15 cellular contexts compared by ENCODE assay signal in the genomic region with DNA sequence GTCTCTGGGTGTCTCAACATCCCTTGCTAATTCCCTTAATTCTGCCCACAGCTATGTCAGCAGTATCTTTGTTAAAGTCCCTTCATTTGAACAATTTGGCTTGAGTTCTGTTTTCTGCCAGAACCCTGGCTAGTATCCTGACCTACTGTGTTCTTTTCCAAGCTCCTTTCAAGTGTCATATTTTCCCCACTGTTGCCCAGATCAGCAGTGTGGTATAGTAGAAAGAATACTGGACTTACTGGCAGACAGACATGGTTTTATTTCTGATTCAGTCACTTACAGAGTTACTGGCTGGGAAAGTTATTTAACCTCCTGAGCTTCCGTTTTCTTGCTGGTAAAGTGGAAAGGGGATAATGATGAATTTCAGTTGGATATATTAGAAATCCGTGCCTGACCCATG. TPM values are rescaled to one million over a fixed set of nuclear protein-coding genes. Genes with fewer than 3 reads are reported as not detected.
DNase-seq lines count a peak whose midpoint lies in the region; ATAC-seq, FAIRE-seq and TF ChIP-seq lines count a peak whose summit lies in the region.
"Had no signal": no experiment of that assay in that cellular context is flagged by ENCODE, and none has a peak within 500 bp of the region (broad histone marks: within the 10 kb centered on the region; RNA-seq: fewer than 3 reads in every experiment).

No MANE protein-coding gene starts in this region.

- H3K4me1 ChIP-seq in HepG2 (ENCODE audit: insufficient read depth, low read length): no peaks in the 10 kb centered on the region
- H3K4me1 ChIP-seq in right lobe of liver: no peaks in the 10 kb centered on the region
- H3K4me1 ChIP-seq in rectal smooth muscle tissue (ENCODE audit: control insufficient read depth, insufficient read depth, low read length): peaks cover 60% of the 10 kb centered on the region

- H3K27ac Mint-ChIP-seq in activated CD8-positive, alpha-beta T cell treated with anti-CD3 and anti-CD28 coated beads for 36 hours: no peak overlapping the region

- no peaks in the 10 kb centered on the region for H3K9me3 Mint-ChIP-seq in activated CD8-positive, alpha-beta T cell treated with anti-CD3 and anti-CD28 coated beads for 36 hours
- H3K9me3 Mint-ChIP-seq: CD4-positive, alpha-beta memory T cell; central memory CD8-positive, alpha-beta T cell had no signal

- DNase-seq in HepG2 (ENCODE audit: low spot score) (no peak), right lobe of liver (no peak), Right ventricle myocardium superior (no peak), D721Med (ENCODE audit: insufficient read length, low spot score) (no peak), NCI-H187 (lab: John Stamatoyannopoulos, UW) (no peak), iPS-NIHi11 (ENCODE audit: low spot score) (no peak)
- no peak for DNase-seq in activated CD8-positive, alpha-beta T cell treated with anti-CD3 and anti-CD28 coated beads for 36 hours
- DNase-seq: CD4-positive, alpha-beta memory T cell; erythroblast; NCI-H1092 treated with DMSO at 0.1 percent for 48 hours; stimulated activated CD4-positive, alpha-beta T cell treated with anti-CD3 and anti-CD28 coated beads, Interleukin-1b, Interleukin-23, amount 100 ng/mL, for 48 hours had no signal

- H3K9me3 ChIP-seq in HepG2 (ENCODE audit: low read length) (no peaks in the 10 kb centered on the region), right lobe of liver (no peaks in the 10 kb centered on the region)

- TF ChIP-seq RAD21 in HepG2 (CRISPR knock-in tag; IDR thresholded peaks at IDR 0.05): no peak

- TF ChIP-seq CTCF in HepG2 (CRISPR knock-in tag; IDR thresholded peaks at IDR 0.05) (no peak), right lobe of liver (IDR thresholded peaks at IDR 0.05) (no peak), D721Med (IDR thresholded peaks at IDR 0.05; ENCODE audit: insufficient read depth, missing control alignments) (no peak)
- TF ChIP-seq CTCF in activated CD8-positive, alpha-beta T cell treated with anti-CD3 and anti-CD28 coated beads for 36 hours (IDR thresholded peaks at IDR 0.05): no peak

- no peak overlapping the region for H2AFZ ChIP-seq in HepG2 (ENCODE audit: low read length)

- no peak overlapping the region for H3K27ac ChIP-seq in HepG2 (ENCODE audit: extremely low read length, insufficient read depth, low read length)
- no peak overlapping the region for H3K27ac ChIP-seq in right lobe of liver
- peak overlapping the region; percentile 95 for H3K27ac ChIP-seq in rectal smooth muscle tissue (ENCODE audit: low read depth, low read length)
- H3K27ac ChIP-seq: VCaP had no signal

- no peaks in the 10 kb centered on the region for H4K20me1 ChIP-seq in HepG2 (ENCODE audit: insufficient read depth, low read length)

- in situ Hi-C loops in HepG2 (cut with HindIII; ENCODE audit: extremely low pct_ligation_motif_present, low pct_unique_long_range_greater_than_20kb): loop anchor here (10.0 kb wide), 1 partner anchor 53 kb away; the partner anchor contains the start of gene PRIM2

- H3K4me1 Mint-ChIP-seq in activated CD8-positive, alpha-beta T cell treated with anti-CD3 and anti-CD28 coated beads for 36 hours (ENCODE audit: low read depth): peaks cover 13% of the 10 kb centered on the region
- H3K4me1 Mint-ChIP-seq: CD4-positive, alpha-beta memory T cell; central memory CD8-positive, alpha-beta T cell had no signal

- no peak for TF ChIP-seq POLR2A in HepG2 (IDR thresholded peaks at IDR 0.05; ENCODE audit: insufficient read depth in 1 of 2, low read depth in 2 of 2, low read length in 2 of 2)
- no peak for TF ChIP-seq POLR2A in right lobe of liver (IDR thresholded peaks at IDR 0.05)

- TF ChIP-seq EP300 in HepG2 (IDR thresholded peaks at IDR 0.05; ENCODE audit: low read depth in 2 of 2, low read length in 2 of 2): no peak
- TF ChIP-seq EP300 in HepG2 (CRISPR knock-in tag; IDR thresholded peaks at IDR 0.05; ENCODE audit: borderline replicate concordance): no peak

- no peaks in the 10 kb centered on the region for H3K79me2 ChIP-seq in HepG2 (ENCODE audit: insufficient read depth, low read length)

- no peak overlapping the region for H3K4me3 ChIP-seq in HepG2 (replicated peaks in 1 of 3; ENCODE audit: insufficient read depth in 1 of 3, low read depth in 2 of 3, low read length in 3 of 3)
- no peak overlapping the region for H3K4me3 ChIP-seq in right lobe of liver
- H3K4me3 ChIP-seq in rectal smooth muscle tissue (ENCODE audit: low read length): no peak overlapping the region

- peaks cover 0 to 6% of the 10 kb centered on the region in 2 experiments; a peak in 3 of 5 replicates for H3K27me3 ChIP-seq in HepG2 (ENCODE audit: control insufficient read depth in 1 of 2, insufficient read depth in 2 of 2, low read length in 2 of 2)
- H3K27me3 ChIP-seq in right lobe of liver: no peaks in the 10 kb centered on the region
- no peaks in the 10 kb centered on the region for H3K27me3 ChIP-seq in rectal smooth muscle tissue (ENCODE audit: control insufficient read depth, insufficient read depth, low read length)

- no TSS peak for BruUV-seq in HepG2 (replicated peaks; lab: Mats Ljungman, UMichigan)

- WGBS in HepG2 (ENCODE audit: low lambda C conversion rate): 23% methylated on average over 2 of the region's 2 CpGs
- 29% methylated on average over 2 of the region's 2 CpGs for WGBS in right lobe of liver (ENCODE audit: insufficient coverage, low coverage, low lambda C conversion rate, missing lambda C conversion rate)

- H3K36me3 ChIP-seq in HepG2 (replicated peaks in 1 of 2; ENCODE audit: control insufficient read depth in 1 of 2, insufficient read depth in 2 of 2, low read length in 2 of 2): no peaks in the 10 kb centered on the region
- no peaks in the 10 kb centered on the region for H3K36me3 ChIP-seq in right lobe of liver
- H3K36me3 ChIP-seq in rectal smooth muscle tissue (ENCODE audit: control insufficient read depth, insufficient read depth, low read length): no peaks in the 10 kb centered on the region

- H3K4me2 ChIP-seq in HepG2 (ENCODE audit: low read depth, low read length): no peak overlapping the region

- no peak overlapping the region for H3K9ac ChIP-seq in HepG2 (ENCODE audit: insufficient read depth, low read depth, low read length)
- H3K9ac ChIP-seq in rectal smooth muscle tissue (ENCODE audit: low read length): no peak overlapping the region

- H3K4me3 Mint-ChIP-seq in activated CD8-positive, alpha-beta T cell treated with anti-CD3 and anti-CD28 coated beads for 36 hours: no peak overlapping the region
- H3K4me3 Mint-ChIP-seq: CD4-positive, alpha-beta memory T cell; central memory CD8-positive, alpha-beta T cell had no signal

- FAIRE-seq in HepG2 (lab: Jason Lieb, UNC) (no peak), D721Med (lab: Jason Lieb, UNC) (no peak)
- FAIRE-seq: G401.6 had no signal

- H3K36me3 Mint-ChIP-seq in activated CD8-positive, alpha-beta T cell treated with anti-CD3 and anti-CD28 coated beads for 36 hours (ENCODE audit: low read depth): no peaks in the 10 kb centered on the region
- H3K36me3 Mint-ChIP-seq: CD4-positive, alpha-beta memory T cell had no signal

- POLR2A ChIA-PET in HepG2 (lab: Yijun Ruan, JAX): no interaction called here
- POLR2A ChIA-PET in activated CD8-positive, alpha-beta T cell treated with anti-CD3 and anti-CD28 coated beads for 36 hours (lab: Charles Lee): no interaction called here

- H3K27me3 Mint-ChIP-seq in activated CD8-positive, alpha-beta T cell treated with anti-CD3 and anti-CD28 coated beads for 36 hours: peaks cover 2% of the 10 kb centered on the region
- H3K27me3 Mint-ChIP-seq: central memory CD8-positive, alpha-beta T cell had no signal

- CTCF ChIA-PET in HepG2 (lab: Yijun Ruan, JAX; ENCODE audit: low intra/inter-chr PET ratio, low total read pairs): no interaction called here
- CTCF ChIA-PET in activated CD8-positive, alpha-beta T cell treated with anti-CD3 and anti-CD28 coated beads for 36 hours (lab: Charles Lee): interaction anchor here (0.7 to 1.3 kb wide), 2 partner anchors 54 to 360 kb away, joined by 3 to 5 read pairs; no protein-coding TSS in a partner anchor

- ATAC-seq in HepG2 (no peak), right lobe of liver (no peak), Right ventricle myocardium superior (ENCODE audit: poor library complexity) (peak; percentile 23)
- ATAC-seq in activated CD8-positive, alpha-beta T cell treated with anti-CD3 and anti-CD28 coated beads for 36 hours: no peak

- intact Hi-C loops in HepG2 (cut with micrococcal nuclease; ENCODE audit: unreplicated experiment): no loop called here
- intact Hi-C loops in right lobe of liver (cut with DNase I): no loop called here
- intact Hi-C loops in Right ventricle myocardium superior (cut with DNase I): no loop called here
- intact Hi-C loops in activated CD8-positive, alpha-beta T cell treated with anti-CD3 and anti-CD28 coated beads for 36 hours (cut with micrococcal nuclease): no loop called here

RNA-seq across cellular contexts. Expression of gene RAB23, which starts 39.8 kb away (rescaled TPM):
- 16.4 and 24.2 TPM in 2 replicates for total RNA-seq in HepG2 (2016; rRNA removed; fragmentation: Illumina TruSeq; extraction: Trizol)
- total RNA-seq in HepG2 (2016; cell fraction: cytosol; rRNA removed; fragmentation: Illumina TruSeq; extraction: Trizol; ENCODE audit: low read depth): 11.4 and 11.7 TPM in 2 replicates
- 16.0 and 22.3 TPM in 2 replicates for total RNA-seq in HepG2 (2016; cell fraction: insoluble cytoplasmic fraction; rRNA removed; fragmentation: Illumina TruSeq; extraction: Trizol)
- total RNA-seq in HepG2 (2016; cell fraction: membrane; rRNA removed; fragmentation: Illumina TruSeq; extraction: Trizol): 13.3 and 13.6 TPM in 2 replicates
- total RNA-seq in HepG2 (2016; cell fraction: nucleus; rRNA removed; fragmentation: Illumina TruSeq; extraction: Trizol): 11.2 and 11.3 TPM in 2 replicates
- 4.3 and 5.5 TPM in 2 replicates for polyA plus RNA-seq in HepG2 (2011; rRNA removed)
- polyA plus RNA-seq in HepG2 (2011; cell fraction: cytosol; rRNA removed): 1.2 and 2.8 TPM in 2 replicates
- polyA plus RNA-seq in HepG2 (2011; cell fraction: nucleus; rRNA removed): 1.2 and 1.7 TPM in 2 replicates
- polyA plus RNA-seq in HepG2 (2012): 5.7 and 7.3 TPM in 2 replicates
- 1.5 and 1.9 TPM in 2 replicates for polyA plus RNA-seq in HepG2 (2016; cell fraction: cytosol; fragmentation: Illumina TruSeq; extraction: Trizol; ENCODE audit: low read depth)
- polyA plus RNA-seq in HepG2 (2016; cell fraction: insoluble cytoplasmic fraction; fragmentation: Illumina TruSeq; extraction: Trizol; ENCODE audit: low read depth): 21.0 and 23.0 TPM in 2 replicates
- 6.9 and 8.1 TPM in 2 replicates for polyA plus RNA-seq in HepG2 (2016; cell fraction: membrane; fragmentation: Illumina TruSeq; extraction: Trizol; ENCODE audit: low read depth)
- 10.4 and 11.4 TPM in 2 replicates for polyA plus RNA-seq in HepG2 (2016; cell fraction: nucleus; fragmentation: Illumina TruSeq; extraction: Trizol; ENCODE audit: insufficient read depth, low read depth)
- 2.0 and 3.9 TPM in 2 replicates for polyA minus RNA-seq in HepG2 (2011; rRNA and poly(A)+ RNA removed; ENCODE audit: low replicate concordance)
- 3.8 and 3.9 TPM in 2 replicates for polyA minus RNA-seq in HepG2 (2011; cell fraction: cytosol; rRNA and poly(A)+ RNA removed)
- polyA minus RNA-seq in HepG2 (2011; cell fraction: nucleus; rRNA and poly(A)+ RNA removed): 6.2 and 9.2 TPM in 2 replicates
- 1 to 10 TPM; 2.0 to 3.1 (median 2.5) TPM for total RNA-seq in right lobe of liver
- total RNA-seq in Right ventricle myocardium superior: 10.8 TPM
- total RNA-seq in activated CD8-positive, alpha-beta T cell treated with anti-CD3 and anti-CD28 coated beads for 36 hours: 1 to 10 TPM; 1.2 to 1.3 TPM

RNA-seq across cellular contexts. Expression of gene PRIM2, which starts 55.5 kb away (rescaled TPM):
- 52.7 and 70.0 TPM in 2 replicates for total RNA-seq in HepG2 (2016; rRNA removed; fragmentation: Illumina TruSeq; extraction: Trizol)
- 21.1 and 24.9 TPM in 2 replicates for total RNA-seq in HepG2 (2016; cell fraction: cytosol; rRNA removed; fragmentation: Illumina TruSeq; extraction: Trizol; ENCODE audit: low read depth)
- total RNA-seq in HepG2 (2016; cell fraction: insoluble cytoplasmic fraction; rRNA removed; fragmentation: Illumina TruSeq; extraction: Trizol): 53.8 and 69.9 TPM in 2 replicates
- 21.4 and 27.4 TPM in 2 replicates for total RNA-seq in HepG2 (2016; cell fraction: membrane; rRNA removed; fragmentation: Illumina TruSeq; extraction: Trizol)
- total RNA-seq in HepG2 (2016; cell fraction: nucleus; rRNA removed; fragmentation: Illumina TruSeq; extraction: Trizol): 63.1 and 70.3 TPM in 2 replicates
- polyA plus RNA-seq in HepG2 (2011; rRNA removed): 4.9 and 8.0 TPM in 2 replicates
- 4.5 and 5.6 TPM in 2 replicates for polyA plus RNA-seq in HepG2 (2011; cell fraction: cytosol; rRNA removed)
- polyA plus RNA-seq in HepG2 (2011; cell fraction: nucleus; rRNA removed): 2.9 and 4.4 TPM in 2 replicates
- polyA plus RNA-seq in HepG2 (2012): 6.9 and 12.3 TPM in 2 replicates
- 3.8 and 4.0 TPM in 2 replicates for polyA plus RNA-seq in HepG2 (2016; cell fraction: cytosol; fragmentation: Illumina TruSeq; extraction: Trizol; ENCODE audit: low read depth)
- polyA plus RNA-seq in HepG2 (2016; cell fraction: insoluble cytoplasmic fraction; fragmentation: Illumina TruSeq; extraction: Trizol; ENCODE audit: low read depth): 39.7 and 42.9 TPM in 2 replicates
- 5.8 and 6.9 TPM in 2 replicates for polyA plus RNA-seq in HepG2 (2016; cell fraction: membrane; fragmentation: Illumina TruSeq; extraction: Trizol; ENCODE audit: low read depth)
- polyA plus RNA-seq in HepG2 (2016; cell fraction: nucleus; fragmentation: Illumina TruSeq; extraction: Trizol; ENCODE audit: insufficient read depth, low read depth): 15.2 and 17.9 TPM in 2 replicates
- 14.8 and 39.2 TPM in 2 replicates for polyA minus RNA-seq in HepG2 (2011; rRNA and poly(A)+ RNA removed; ENCODE audit: low replicate concordance)
- polyA minus RNA-seq in HepG2 (2011; cell fraction: cytosol; rRNA and poly(A)+ RNA removed): 8.8 and 11.7 TPM in 2 replicates
- 54.1 and 58.5 TPM in 2 replicates for polyA minus RNA-seq in HepG2 (2011; cell fraction: nucleus; rRNA and poly(A)+ RNA removed)
- 1 to 10 TPM; 2.8 to 5.8 (median 3.7) TPM for total RNA-seq in right lobe of liver
- total RNA-seq in Right ventricle myocardium superior: 3.1 TPM
- total RNA-seq in activated CD8-positive, alpha-beta T cell treated with anti-CD3 and anti-CD28 coated beads for 36 hours: 10 to 100 TPM; 41.8 to 42.0 TPM
